In genomic region chr1:8382051-8382505, GRCh38 we compare ENCODE assay signal across 11 cellular contexts.
A peak's percentile ranks its signal among the peaks of the same experiment; 100 is the strongest.
DNase-seq lines count a peak whose midpoint lies in the region; ATAC-seq and TF ChIP-seq lines count a peak whose summit lies in the region.
"Had no signal": no experiment of that assay in that cellular context is flagged by ENCODE, and none has a peak within 500 bp of the region (broad histone marks: within the 10 kb centered on the region; RNA-seq: fewer than 3 reads in every experiment).

No MANE protein-coding gene starts in this region.

- H3K27ac Mint-ChIP-seq in activated T-cell treated with anti-CD3 and anti-CD28 coated beads, Interleukin-2, amount 50 U/mL, for 24 hours, result peak overlapping the region; percentile 86
- peak overlapping the region; percentile 34 for H3K27ac Mint-ChIP-seq in type B pancreatic cell

- H3K4me1 Mint-ChIP-seq in activated T-cell treated with anti-CD3 and anti-CD28 coated beads, Interleukin-2, amount 50 U/mL, for 24 hours (ENCODE audit: low read depth), result peaks cover 87% of the 10 kb centered on the region
- peaks cover 80% of the 10 kb centered on the region for H3K4me1 Mint-ChIP-seq in activated T-cell treated with anti-CD3 and anti-CD28 coated beads, Interleukin-2, amount 50 U/mL, for 4 hours (ENCODE audit: low read depth)
- peaks cover 58% of the 10 kb centered on the region for H3K4me1 Mint-ChIP-seq in type B pancreatic cell (ENCODE audit: unreplicated experiment)

- no peak overlapping the region for H3K4ac ChIP-seq in mesenchymal stem cell (ENCODE audit: low read depth in 1 of 2, low read length in 2 of 2)

- H3K36me3 Mint-ChIP-seq in activated T-cell treated with anti-CD3 and anti-CD28 coated beads, Interleukin-2, amount 50 U/mL, for 24 hours (ENCODE audit: low read depth), result peaks cover 78% of the 10 kb centered on the region
- peaks cover 22% of the 10 kb centered on the region for H3K36me3 Mint-ChIP-seq in activated T-cell treated with anti-CD3 and anti-CD28 coated beads, Interleukin-2, amount 50 U/mL, for 4 hours (ENCODE audit: insufficient read depth)
- peaks cover 35% of the 10 kb centered on the region for H3K36me3 Mint-ChIP-seq in type B pancreatic cell

- H3K4me3 Mint-ChIP-seq in activated T-cell treated with anti-CD3 and anti-CD28 coated beads, Interleukin-2, amount 50 U/mL, for 24 hours, result no peak overlapping the region
- no peak overlapping the region for H3K4me3 Mint-ChIP-seq in activated T-cell treated with anti-CD3 and anti-CD28 coated beads, Interleukin-2, amount 50 U/mL, for 4 hours
- H3K4me3 Mint-ChIP-seq in type B pancreatic cell, result no peak overlapping the region

- H2AFZ ChIP-seq in mesenchymal stem cell (ENCODE audit: low read depth, low read length), result no peak overlapping the region

- H3K27me3 Mint-ChIP-seq in activated T-cell treated with anti-CD3 and anti-CD28 coated beads, Interleukin-2, amount 50 U/mL, for 24 hours, result no peaks in the 10 kb centered on the region
- no peaks in the 10 kb centered on the region for H3K27me3 Mint-ChIP-seq in activated T-cell treated with anti-CD3 and anti-CD28 coated beads, Interleukin-2, amount 50 U/mL, for 4 hours (ENCODE audit: low read depth)
- H3K27me3 Mint-ChIP-seq in type B pancreatic cell, result no peaks in the 10 kb centered on the region

- H3K4me1 ChIP-seq in mesenchymal stem cell (ENCODE audit: control insufficient read depth, insufficient read depth, low read depth, low read length), result peaks cover 27% of the 10 kb centered on the region

- no peak overlapping the region for H3K14ac ChIP-seq in mesenchymal stem cell (ENCODE audit: low read length in 2 of 2)

- H2BK15ac ChIP-seq in mesenchymal stem cell (ENCODE audit: low read depth, poor library complexity, severe bottlenecking), result no peak overlapping the region

- peak overlapping the region; percentile 54 for H4K91ac ChIP-seq in mesenchymal stem cell (ENCODE audit: low read length)

- no peak overlapping the region for H3K23ac ChIP-seq in mesenchymal stem cell (ENCODE audit: low read length in 2 of 2)

- ATAC-seq in activated T-cell treated with anti-CD3 and anti-CD28 coated beads, Interleukin-2, amount 50 U/mL, for 4 hours, result no peak
- ATAC-seq in GM19324 (IDR thresholded peaks at IDR 0.05; ENCODE audit: low FRiP score, unreplicated experiment) (no peak), HG02973 (IDR thresholded peaks at IDR 0.05; ENCODE audit: unreplicated experiment) (no peak), GM21423 (IDR thresholded peaks at IDR 0.05; ENCODE audit: unreplicated experiment) (no peak)
- ATAC-seq: mucosa of descending colon had no signal

- H4K8ac ChIP-seq in mesenchymal stem cell (ENCODE audit: low read length), result no peak overlapping the region

- no peak overlapping the region for H2BK120ac ChIP-seq in mesenchymal stem cell (ENCODE audit: low read depth, low read length)

- H3K9me3 Mint-ChIP-seq in activated T-cell treated with anti-CD3 and anti-CD28 coated beads, Interleukin-2, amount 50 U/mL, for 24 hours, result no peaks in the 10 kb centered on the region
- no peaks in the 10 kb centered on the region for H3K9me3 Mint-ChIP-seq in activated T-cell treated with anti-CD3 and anti-CD28 coated beads, Interleukin-2, amount 50 U/mL, for 4 hours
- no peaks in the 10 kb centered on the region for H3K9me3 Mint-ChIP-seq in type B pancreatic cell

- no peak overlapping the region for H2BK5ac ChIP-seq in mesenchymal stem cell (ENCODE audit: low read depth, low read length, poor library complexity, severe bottlenecking)

- no peak overlapping the region for H3K9ac ChIP-seq in mesenchymal stem cell (ENCODE audit: low read length)

- peaks cover 22 to 50% of the 10 kb centered on the region in 2 experiments for H3K36me3 ChIP-seq in mesenchymal stem cell (ENCODE audit: control insufficient read depth in 1 of 2, insufficient read depth in 2 of 2, low read depth in 1 of 2, low read length in 2 of 2)

- H3K4me3 ChIP-seq in mesenchymal stem cell (ENCODE audit: insufficient read depth in 1 of 2, low read depth in 1 of 2, low read length in 2 of 2), result no peak overlapping the region
- H3K4me3 ChIP-seq: mucosa of descending colon had no signal

- no peaks in the 10 kb centered on the region for H3K27me3 ChIP-seq in mesenchymal stem cell (ENCODE audit: control insufficient read depth in 1 of 2, insufficient read depth in 1 of 2, low read length in 2 of 2)

- H3K18ac ChIP-seq in mesenchymal stem cell (ENCODE audit: low read depth in 1 of 2, low read length in 2 of 2), result peak overlapping the region in 1 of 2 experiments; percentile 28

- WGBS in mesenchymal stem cell, result 84% methylated on average over 9 of the region's 9 CpGs

- no peak overlapping the region for H2AK5ac ChIP-seq in mesenchymal stem cell (ENCODE audit: low read length, severe bottlenecking)

- no peak for TF ChIP-seq CTCF in type B pancreatic cell (conservative IDR thresholded peaks at IDR 0.05)

- H3K27ac ChIP-seq in mesenchymal stem cell (ENCODE audit: low read length, poor library complexity, severe bottlenecking), result peak overlapping the region; percentile 89
- H3K27ac ChIP-seq: C4-2B had no signal

- H2BK12ac ChIP-seq in mesenchymal stem cell (ENCODE audit: low read length in 2 of 2), result no peak overlapping the region

- peaks cover 27% of the 10 kb centered on the region for H3K79me1 ChIP-seq in mesenchymal stem cell (replicated peaks; ENCODE audit: low read length, poor library complexity, severe bottlenecking)

- H3K9me3 ChIP-seq in mesenchymal stem cell (ENCODE audit: control insufficient read depth, low read length), result no peaks in the 10 kb centered on the region
- H3K9me3 ChIP-seq: mucosa of descending colon had no signal

- H3K4me2 ChIP-seq in mesenchymal stem cell (ENCODE audit: low read length, poor library complexity, severe bottlenecking), result no peak overlapping the region

- no peak for DNase-seq in activated T-cell treated with anti-CD3 and anti-CD28 coated beads, Interleukin-2, amount 50 U/mL, for 24 hours
- DNase-seq in activated T-cell treated with anti-CD3 and anti-CD28 coated beads, Interleukin-2, amount 50 U/mL, for 4 hours, result no peak
- DNase-seq in ecto neural progenitor cell (ENCODE audit: low spot score) (peak; percentile 71), mesenchymal stem cell (no peak), type B pancreatic cell (ENCODE audit: extremely low spot score, unreplicated experiment) (no peak)
- DNase-seq: mucosa of descending colon, NCI-H524 treated with DMSO at 0.1 percent for 48 hours had no signal
